25 cellular contexts compared by ENCODE assay signal in the genomic region with DNA sequence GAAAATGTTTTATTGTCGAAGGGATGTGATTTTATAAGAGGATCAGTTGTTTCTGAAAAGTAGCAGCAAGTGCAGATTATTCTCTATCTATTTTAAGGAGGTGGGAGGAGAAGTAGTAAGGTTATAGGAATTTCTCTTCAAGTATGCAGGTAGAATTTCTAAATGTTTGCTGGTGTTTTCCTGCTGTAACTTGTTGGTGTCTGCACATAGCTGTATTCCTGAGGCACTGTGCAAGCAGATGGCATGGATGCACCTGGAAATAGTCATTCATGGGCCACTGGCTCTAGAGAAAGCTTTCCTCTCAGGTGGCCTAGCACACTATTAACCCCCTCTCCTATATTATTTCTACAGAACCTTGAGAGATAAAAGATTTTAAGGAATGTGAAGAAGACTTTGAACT. TPM values are rescaled to one million over a fixed set of nuclear protein-coding genes. Genes with fewer than 3 reads are reported as not detected.
"Had no signal": no experiment of that assay in that cellular context is flagged by ENCODE, and none has a peak within 500 bp of the region (broad histone marks: within the 10 kb centered on the region; RNA-seq: fewer than 3 reads in every experiment).

No MANE protein-coding gene starts in this region.

- H3K27me3 ChIP-seq: brain microvascular endothelial cell, gastrocnemius medialis, pancreas, upper lobe of left lung, vagina had no signal

- H3K9me3 ChIP-seq: gastrocnemius medialis, pancreas, prostate gland, upper lobe of left lung, vagina had no signal

- H3K27ac ChIP-seq: brain microvascular endothelial cell, gastrocnemius medialis, pancreas, prostate gland, skin epidermis, upper lobe of left lung, vagina, VCaP had no signal

- H3K4me1 ChIP-seq: gastrocnemius medialis, pancreas, prostate gland, upper lobe of left lung, vagina had no signal

- H3K4me3 ChIP-seq: gastrocnemius medialis, pancreas, prostate gland, skin epidermis, upper lobe of left lung, vagina had no signal

- ATAC-seq: gastrocnemius medialis; left ventricle myocardium superior; naive thymus-derived CD4-positive, alpha-beta T cell; pancreas; sciatic nerve; stimulated activated effector memory CD8-positive, alpha-beta T cell treated with anti-CD3 and anti-CD28 coated beads, Interleukin-12 subunit alpha, Interleukin-12 subunit beta, amount 100 ng/mL, for 72 hours had no signal

- DNase-seq: activated CD4-positive, alpha-beta T cell treated with anti-CD3 and anti-CD28 coated beads for 4 hours; activated CD4-positive, alpha-beta T cell treated with anti-CD3 and anti-CD28 coated beads, Interleukin-2, amount 50 U/mL, for 4 hours; activated effector memory CD4-positive, alpha-beta T cell treated with anti-CD3 and anti-CD28 coated beads, Interleukin-2, amount 50 U/mL, for 16 hours; activated naive CD4-positive, alpha-beta T cell treated with anti-CD3 and anti-CD28 coated beads for 36 hours; activated naive CD8-positive, alpha-beta T cell treated with anti-CD3 and anti-CD28 coated beads for 36 hours; brain microvascular endothelial cell; central memory CD4-positive, alpha-beta T cell; gastrocnemius medialis; glutamatergic neuron; islet precursor cell; left cardiac atrium; left ventricle myocardium superior; midbrain; naive thymus-derived CD4-positive, alpha-beta T cell; pancreas; retina; stimulated activated CD4-positive, alpha-beta T cell treated with anti-CD3 and anti-CD28 coated beads, Interleukin-4, amount 100 ng/mL, for 24 hours; substantia nigra; upper lobe of left lung had no signal

- H3K36me3 ChIP-seq: prostate gland, vagina had no signal

RNA-seq across cellular contexts. Expression of a gene that starts 30.3 kb away (rescaled TPM):
- polyA plus RNA-seq: naive thymus-derived CD4-positive, alpha-beta T cell had no signal
